2 cellular contexts compared by ENCODE assay signal in genomic region chr14:34711808-34712712, GRCh38.
TF ChIP-seq lines count a peak whose summit lies in the region.

No MANE protein-coding gene starts in this region.

TF ChIP-seq in HepG2, 621 proteins besides CTCF, POLR2A, EP300 and RAD21 (continued from another document):
- TF ChIP-seq RNF219 (CRISPR knock-in tag; IDR thresholded peaks at IDR 0.05) (peak; percentile 1; the same call in 1 of the 2 replicates), BORCS8-MEF2B (CRISPR knock-in tag; IDR thresholded peaks at IDR 0.05) (no peak), RBFOX2 (IDR thresholded peaks at IDR 0.05; ENCODE audit: low read depth, low read length) (peak; percentile 68; the same call in 1 of the 2 replicates), CSRNP2 (CRISPR knock-in tag; conservative IDR thresholded peaks at IDR 0.05; ENCODE audit: low read depth) (0 out of 2 replicates have a peak, but pooled peaks have one; percentile 28), ARID2 (CRISPR knock-in tag; IDR thresholded peaks at IDR 0.05; ENCODE audit: borderline replicate concordance) (0 out of 2 replicates have a peak, but pooled peaks have one; percentile 17), ZNF670 (CRISPR knock-in tag; IDR thresholded peaks at IDR 0.05; ENCODE audit: borderline replicate concordance) (no peak), FOSL2 (CRISPR knock-in tag; IDR thresholded peaks at IDR 0.05) (no peak)
- TF ChIP-seq, protein P1, sequence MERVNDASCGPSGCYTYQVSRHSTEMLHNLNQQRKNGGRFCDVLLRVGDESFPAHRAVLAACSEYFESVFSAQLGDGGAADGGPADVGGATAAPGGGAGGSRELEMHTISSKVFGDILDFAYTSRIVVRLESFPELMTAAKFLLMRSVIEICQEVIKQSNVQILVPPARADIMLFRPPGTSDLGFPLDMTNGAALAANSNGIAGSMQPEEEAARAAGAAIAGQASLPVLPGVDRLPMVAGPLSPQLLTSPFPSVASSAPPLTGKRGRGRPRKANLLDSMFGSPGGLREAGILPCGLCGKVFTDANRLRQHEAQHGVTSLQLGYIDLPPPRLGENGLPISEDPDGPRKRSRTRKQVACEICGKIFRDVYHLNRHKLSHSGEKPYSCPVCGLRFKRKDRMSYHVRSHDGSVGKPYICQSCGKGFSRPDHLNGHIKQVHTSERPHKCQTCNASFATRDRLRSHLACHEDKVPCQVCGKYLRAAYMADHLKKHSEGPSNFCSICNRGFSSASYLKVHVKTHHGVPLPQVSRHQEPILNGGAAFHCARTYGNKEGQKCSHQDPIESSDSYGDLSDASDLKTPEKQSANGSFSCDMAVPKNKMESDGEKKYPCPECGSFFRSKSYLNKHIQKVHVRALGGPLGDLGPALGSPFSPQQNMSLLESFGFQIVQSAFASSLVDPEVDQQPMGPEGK (CRISPR knock-in tag; IDR thresholded peaks at IDR 0.05), result no peak

TF ChIP-seq in neural cell, 6 proteins besides CTCF, POLR2A, EP300 and RAD21:
- TF ChIP-seq, protein P2, sequence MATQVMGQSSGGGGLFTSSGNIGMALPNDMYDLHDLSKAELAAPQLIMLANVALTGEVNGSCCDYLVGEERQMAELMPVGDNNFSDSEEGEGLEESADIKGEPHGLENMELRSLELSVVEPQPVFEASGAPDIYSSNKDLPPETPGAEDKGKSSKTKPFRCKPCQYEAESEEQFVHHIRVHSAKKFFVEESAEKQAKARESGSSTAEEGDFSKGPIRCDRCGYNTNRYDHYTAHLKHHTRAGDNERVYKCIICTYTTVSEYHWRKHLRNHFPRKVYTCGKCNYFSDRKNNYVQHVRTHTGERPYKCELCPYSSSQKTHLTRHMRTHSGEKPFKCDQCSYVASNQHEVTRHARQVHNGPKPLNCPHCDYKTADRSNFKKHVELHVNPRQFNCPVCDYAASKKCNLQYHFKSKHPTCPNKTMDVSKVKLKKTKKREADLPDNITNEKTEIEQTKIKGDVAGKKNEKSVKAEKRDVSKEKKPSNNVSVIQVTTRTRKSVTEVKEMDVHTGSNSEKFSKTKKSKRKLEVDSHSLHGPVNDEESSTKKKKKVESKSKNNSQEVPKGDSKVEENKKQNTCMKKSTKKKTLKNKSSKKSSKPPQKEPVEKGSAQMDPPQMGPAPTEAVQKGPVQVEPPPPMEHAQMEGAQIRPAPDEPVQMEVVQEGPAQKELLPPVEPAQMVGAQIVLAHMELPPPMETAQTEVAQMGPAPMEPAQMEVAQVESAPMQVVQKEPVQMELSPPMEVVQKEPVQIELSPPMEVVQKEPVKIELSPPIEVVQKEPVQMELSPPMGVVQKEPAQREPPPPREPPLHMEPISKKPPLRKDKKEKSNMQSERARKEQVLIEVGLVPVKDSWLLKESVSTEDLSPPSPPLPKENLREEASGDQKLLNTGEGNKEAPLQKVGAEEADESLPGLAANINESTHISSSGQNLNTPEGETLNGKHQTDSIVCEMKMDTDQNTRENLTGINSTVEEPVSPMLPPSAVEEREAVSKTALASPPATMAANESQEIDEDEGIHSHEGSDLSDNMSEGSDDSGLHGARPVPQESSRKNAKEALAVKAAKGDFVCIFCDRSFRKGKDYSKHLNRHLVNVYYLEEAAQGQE (IDR thresholded peaks at IDR 0.05; ENCODE audit: borderline replicate concordance), result no peak
- TF ChIP-seq MXI1 (conservative IDR thresholded peaks at IDR 0.05; ENCODE audit: poor library complexity, severe bottlenecking) (no peak), EZH2 (IDR thresholded peaks at IDR 0.05; ENCODE audit: borderline replicate concordance, insufficient read depth, low read length, poor library complexity, severe bottlenecking) (no peak), POLR2AphosphoS5 (IDR thresholded peaks at IDR 0.05) (no peak), SMC3 (conservative IDR thresholded peaks at IDR 0.05; ENCODE audit: poor library complexity) (no peak), TAF1 (IDR thresholded peaks at IDR 0.05; ENCODE audit: low read depth) (no peak)
TF ChIP-seq in neural cell: peak in this region for 0.
